8 cellular contexts compared by ENCODE assay signal in the genomic region with DNA sequence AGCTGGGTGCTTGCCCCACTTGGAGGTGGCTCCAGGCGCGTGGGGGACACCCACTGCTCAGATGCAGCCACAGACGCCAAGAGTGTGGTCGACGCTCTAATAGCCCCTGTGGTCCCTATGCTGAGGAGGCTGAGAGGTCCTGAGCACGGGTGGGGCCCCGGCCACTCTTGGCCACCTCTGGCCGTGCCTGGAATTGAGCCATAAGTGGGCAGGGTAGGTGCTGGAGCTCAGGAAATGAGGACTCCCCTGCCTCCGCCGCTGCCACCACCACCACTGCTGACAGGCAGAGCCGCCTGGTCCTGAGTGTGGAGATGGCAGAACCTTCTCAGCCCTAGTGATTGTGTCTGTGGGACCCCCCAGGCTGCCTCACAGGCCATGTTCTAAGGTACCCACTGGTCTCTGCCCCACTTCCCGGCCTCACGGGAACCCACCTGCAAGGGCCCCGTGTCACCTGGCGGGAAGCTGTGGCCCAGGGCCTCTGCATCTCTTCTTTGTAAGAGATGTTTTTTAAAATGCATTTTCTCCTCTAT. TPM values are rescaled to one million over a fixed set of nuclear protein-coding genes. Genes with fewer than 3 reads are reported as not detected.
DNase-seq lines count a peak whose midpoint lies in the region; ATAC-seq and TF ChIP-seq lines count a peak whose summit lies in the region.
"Had no signal": no experiment of that assay in that cellular context is flagged by ENCODE, and none has a peak within 500 bp of the region (broad histone marks: within the 10 kb centered on the region; RNA-seq: fewer than 3 reads in every experiment).

No MANE protein-coding gene starts in this region.

- H3K9ac ChIP-seq in SK-N-MC (ENCODE audit: insufficient read length), result no peak overlapping the region

- no peak overlapping the region for H3K4me3 ChIP-seq in HEK293 (ENCODE audit: low read depth, low read length)
- H3K4me3 ChIP-seq in SK-N-MC, result no peak overlapping the region
- H3K4me3 ChIP-seq in psoas muscle, result no peak overlapping the region
- no peak overlapping the region for H3K4me3 ChIP-seq in hepatocyte
- H3K4me3 ChIP-seq: breast epithelium had no signal

- H4K20me1 ChIP-seq in hepatocyte (ENCODE audit: insufficient read depth, poor library complexity, severe bottlenecking), result no peaks in the 10 kb centered on the region

- peak; percentile 29 for ATAC-seq in central memory CD8-positive, alpha-beta T cell (replicated peaks; ENCODE audit: extremely low read depth, poor library complexity, severe bottlenecking)
- peak in 3 of 4 donors; percentile 4 to 11 (median 6) for ATAC-seq in psoas muscle
- ATAC-seq in GM18511 (IDR thresholded peaks at IDR 0.05; ENCODE audit: unreplicated experiment), result no peak
- no peak for ATAC-seq in foreskin keratinocyte

- no peaks in the 10 kb centered on the region for H3K27me3 ChIP-seq in psoas muscle (ENCODE audit: insufficient read depth in 3 of 3, low read length in 2 of 3)
- H3K27me3 ChIP-seq in foreskin keratinocyte, result no peaks in the 10 kb centered on the region
- no peaks in the 10 kb centered on the region for H3K27me3 ChIP-seq in hepatocyte
- H3K27me3 ChIP-seq: breast epithelium had no signal

- peak overlapping the region; percentile 96 for H3K27ac Mint-ChIP-seq in central memory CD8-positive, alpha-beta T cell (ENCODE audit: low read depth)

- POLR2A ChIA-PET in HEK293 (lab: Yijun Ruan, JAX), result no interaction called here

- H3K4me1 ChIP-seq in HEK293 (ENCODE audit: control insufficient read depth, insufficient read depth, low read length) (no peaks in the 10 kb centered on the region), psoas muscle (no peaks in the 10 kb centered on the region), foreskin keratinocyte (no peaks in the 10 kb centered on the region), hepatocyte (ENCODE audit: insufficient read depth) (no peaks in the 10 kb centered on the region)
- H3K4me1 ChIP-seq: breast epithelium had no signal

- DNase-seq in SK-N-MC (ENCODE audit: low read depth, low spot score) (no peak), psoas muscle (peak in 1 of 2 donors; percentile 42), foreskin keratinocyte (no peak), hepatocyte (ENCODE audit: low spot score) (no peak)
- peak; percentile 25 to 34 for DNase-seq in central memory CD8-positive, alpha-beta T cell (ENCODE audit: low spot score in 2 of 2)

- H3K27ac ChIP-seq in HEK293 (ENCODE audit: extremely low read depth, low read depth, low read length) (no peak overlapping the region), SK-N-MC (peak overlapping the region; percentile 60; the same call in 1 of the 2 replicates), psoas muscle (no peak overlapping the region), foreskin keratinocyte (no peak overlapping the region), hepatocyte (no peak overlapping the region)
- H3K27ac ChIP-seq: breast epithelium had no signal

- no peak overlapping the region for H2AFZ ChIP-seq in hepatocyte

- CTCF ChIA-PET in HEK293 (lab: Yijun Ruan, JAX), result no interaction called here

- H3K36me3 Mint-ChIP-seq in central memory CD8-positive, alpha-beta T cell (ENCODE audit: insufficient read depth), result peaks cover 15% of the 10 kb centered on the region

- WGBS in psoas muscle, 3 donors, result 75 to 81% (median 78%) methylated on average over 15 of the region's 15 CpGs
- WGBS in hepatocyte (ENCODE audit: low lambda C conversion rate, missing lambda C conversion rate), result 92% methylated on average over 15 of the region's 15 CpGs

- H3K27me3 Mint-ChIP-seq in central memory CD8-positive, alpha-beta T cell, result no peaks in the 10 kb centered on the region

- no peak overlapping the region for H3K4me2 ChIP-seq in hepatocyte

- H3K9me3 Mint-ChIP-seq in central memory CD8-positive, alpha-beta T cell, result no peaks in the 10 kb centered on the region

- peaks cover 24% of the 10 kb centered on the region for H3K4me1 Mint-ChIP-seq in central memory CD8-positive, alpha-beta T cell

- intact Hi-C loops in psoas muscle (cut with DNase I), result loop anchor here in 1 of 2 donors (10.0 kb wide), 1 partner anchor 179 kb away; no protein-coding TSS in a partner anchor

- no peaks in the 10 kb centered on the region for H3K79me2 ChIP-seq in hepatocyte

- H3K9me3 ChIP-seq in HEK293 (ENCODE audit: control insufficient read depth, insufficient read depth, low read depth, low read length) (no peaks in the 10 kb centered on the region), SK-N-MC (ENCODE audit: low read depth, low read length) (no peaks in the 10 kb centered on the region), psoas muscle (no peaks in the 10 kb centered on the region), hepatocyte (ENCODE audit: low read depth) (no peaks in the 10 kb centered on the region)
- H3K9me3 ChIP-seq: breast epithelium had no signal

- H3K36me3 ChIP-seq in HEK293 (ENCODE audit: control insufficient read depth in 2 of 2, insufficient read depth in 1 of 2, low read length in 2 of 2) (peaks cover 12 to 84% of the 10 kb centered on the region in 2 experiments), SK-N-MC (ENCODE audit: insufficient read depth, low read length) (peaks cover 30% of the 10 kb centered on the region; the same call in 1 of the 2 replicates), psoas muscle (ENCODE audit: insufficient read depth in 1 of 2, low read depth in 1 of 2) (peaks cover 17 to 95% of the 10 kb centered on the region in 2 donors), hepatocyte (replicated peaks; ENCODE audit: insufficient read depth, low read depth) (no peaks in the 10 kb centered on the region)
- H3K36me3 ChIP-seq: breast epithelium had no signal

- peak overlapping the region; percentile 82 for H3K4me3 Mint-ChIP-seq in central memory CD8-positive, alpha-beta T cell

- no peak for TF ChIP-seq CTCF in HEK293 (tag by site-specific recombination; IDR thresholded peaks at IDR 0.05)
- no peak for TF ChIP-seq CTCF in psoas muscle (IDR thresholded peaks at IDR 0.05)
- no peak for TF ChIP-seq CTCF in foreskin keratinocyte (conservative IDR thresholded peaks at IDR 0.05)
- no peak for TF ChIP-seq CTCF in hepatocyte (IDR thresholded peaks at IDR 0.05; ENCODE audit: poor library complexity)

- no peaks in the 10 kb centered on the region for H3K9me2 ChIP-seq in hepatocyte (replicated peaks; ENCODE audit: insufficient read depth)

TF ChIP-seq in HEK293, 187 proteins besides CTCF, POLR2A, EP300 and RAD21:
- TF ChIP-seq ZNF600 (tag by site-specific recombination; IDR thresholded peaks at IDR 0.05) (0 out of 2 replicates have a peak, but pooled peaks have one; percentile 8), ZNF324 (tag by site-specific recombination; IDR thresholded peaks at IDR 0.05) (no peak)
TF ChIP-seq in HEK293: peak in this region for 1.

RNA-seq across cellular contexts. Expression of gene DIP2A, which starts 34.6 kb away (rescaled TPM):
- total RNA-seq in psoas muscle (10 to 100 TPM in 3 of 4 donors, 1 to 10 TPM in 1; 8.9 to 12.2 (median 11.7) TPM), foreskin keratinocyte (30.6 and 32.0 TPM in 2 replicates), hepatocyte (22.7 and 24.6 TPM in 2 replicates)
- polyA plus RNA-seq in psoas muscle (10 to 100 TPM in 1 of 3 donors, 1 to 10 TPM in 2; 7.3 to 11.0 (median 9.2) TPM), foreskin keratinocyte (9.7 and 10.8 TPM in 2 replicates), hepatocyte (16.7 and 19.8 TPM in 2 replicates)

Comparison
In these comparisons a context has a peak if more than half of its experiments do, and no peak if none do; other contexts are left out.
1. DNase-seq: peak in central memory CD8-positive, alpha-beta T cell (2 of 2); none in SK-N-MC (single experiment), foreskin keratinocyte (0 of 2) and hepatocyte (single experiment).
2. ATAC-seq: peak in central memory CD8-positive, alpha-beta T cell (single experiment) and psoas muscle (3 of 4); none in GM18511 (single experiment) and foreskin keratinocyte (single experiment).